Comparison of ENCODE assay signal across 31 cellular contexts in the genomic region with DNA sequence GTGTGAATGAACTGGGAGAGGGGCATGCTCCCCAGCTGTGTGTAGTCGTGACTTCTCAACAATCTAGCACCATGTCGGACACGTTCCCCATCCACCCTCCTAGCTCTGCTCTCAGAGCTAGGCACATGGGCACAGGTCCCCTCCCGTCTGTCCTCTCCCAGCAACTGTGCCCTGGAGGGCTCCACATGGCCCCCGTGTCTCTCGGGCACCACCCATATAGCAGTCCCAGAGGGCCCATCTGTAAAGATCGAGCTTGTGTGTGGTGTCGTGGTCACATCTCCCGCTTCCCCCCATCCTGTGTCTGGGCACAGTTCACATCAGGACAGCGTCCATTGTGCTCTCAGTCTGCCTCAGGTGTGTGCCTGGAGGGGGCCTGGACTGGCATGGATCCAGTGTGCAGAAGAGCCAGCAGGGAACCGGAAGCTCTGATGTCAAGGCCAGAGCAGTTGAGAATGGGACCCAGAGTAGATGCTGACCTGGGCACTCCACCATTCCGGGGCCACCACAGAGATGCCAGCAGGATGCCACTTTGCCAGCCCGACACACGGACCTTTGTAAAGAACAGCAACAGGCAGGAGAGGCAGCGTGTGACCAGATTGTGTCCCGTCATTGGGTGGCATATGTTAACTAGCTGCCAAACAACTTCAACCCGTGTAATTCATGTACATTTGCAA. TPM values are rescaled to one million over a fixed set of nuclear protein-coding genes. Genes with fewer than 3 reads are reported as not detected.
DNase-seq lines count a peak whose midpoint lies in the region; ATAC-seq and TF ChIP-seq lines count a peak whose summit lies in the region.
"Had no signal": no experiment of that assay in that cellular context is flagged by ENCODE, and none has a peak within 500 bp of the region (broad histone marks: within the 10 kb centered on the region; RNA-seq: fewer than 3 reads in every experiment).

No MANE protein-coding gene starts in this region.

- H2BK120ac ChIP-seq in IMR-90 (ENCODE audit: low read depth, low read length), result no peak overlapping the region

- intact Hi-C loops in MCF 10A (cut with micrococcal nuclease), result no loop called here
- intact Hi-C loops in mammary epithelial cell (cut with micrococcal nuclease), result no loop called here
- intact Hi-C loops in IMR-90 (cut with micrococcal nuclease), result no loop called here
- intact Hi-C loops in dendritic cell treated with granulocyte-macrophage colony-stimulating factor and Interleukin-4, amounts not matched to agents 40 ng/mL and 50 ng/mL, for 4 days (cut with micrococcal nuclease), result no loop called here

- peak overlapping the region; percentile 27 for H3K27ac Mint-ChIP-seq in MCF 10A (ENCODE audit: low read depth, unreplicated experiment)
- H3K27ac Mint-ChIP-seq in dendritic cell treated with granulocyte-macrophage colony-stimulating factor and Interleukin-4, amounts not matched to agents 40 ng/mL and 50 ng/mL, for 4 days, result peak overlapping the region; percentile 26
- peak overlapping the region; percentile 48 for H3K27ac Mint-ChIP-seq in stimulated activated naive B cell treated with anti-CD40 and anti-IgM and Interleukin-4, amounts not matched to agents 10 μg/mL and 1 μg/mL and 100 μg/mL, for 72 hours
- H3K27ac Mint-ChIP-seq: GM23338, memory B cell had no signal

- CTCF ChIA-PET in MCF 10A (lab: Yijun Ruan, JAX) (interaction anchor here (1.6 to 2.2 kb wide), 2 partner anchors 11 to 36 kb away, joined by 3 to 8 read pairs; no protein-coding TSS in a partner anchor), mammary epithelial cell (lab: Charles Lee; ENCODE audit: low non-redundant PET) (no interaction called here), IMR-90 (lab: Yijun Ruan, JAX) (no interaction called here)

- H3K9me1 ChIP-seq in IMR-90 (ENCODE audit: insufficient read depth, low read length), result no peaks in the 10 kb centered on the region

- no peak overlapping the region for H3K56ac ChIP-seq in IMR-90 (ENCODE audit: extremely low read depth, insufficient read depth, low read length)

- H3K14ac ChIP-seq in IMR-90 (replicated peaks; ENCODE audit: low read depth, low read length), result no peak overlapping the region

- H2BK15ac ChIP-seq in IMR-90 (ENCODE audit: low read depth, low read length), result no peak overlapping the region; the same call in 2 of the 3 replicates

- in situ Hi-C loops in mammary epithelial cell (cut with MboI; ENCODE audit: low sequenced_read_pairs in 2 of 2) (no loop called here), IMR-90 (cut with MboI; ENCODE audit: low sequenced_read_pairs) (no loop called here)

- H3K4me1 ChIP-seq in mammary epithelial cell (ENCODE audit: insufficient read depth, low read length) (peaks cover 13% of the 10 kb centered on the region), IMR-90 (ENCODE audit: control insufficient read depth, insufficient read depth, low read length) (peaks cover 2% of the 10 kb centered on the region; the same call in 1 of the 2 replicates)
- H3K4me1 ChIP-seq: prostate gland had no signal

- no peak overlapping the region for H4K91ac ChIP-seq in IMR-90 (ENCODE audit: insufficient read depth, low read depth, low read length)

- no peak overlapping the region for H2AK9ac ChIP-seq in IMR-90 (replicated peaks; ENCODE audit: low read depth, low read length, poor library complexity)

- POLR2A ChIA-PET in MCF 10A (lab: Yijun Ruan, JAX) (interaction anchor here (1.8 kb wide), 1 partner anchor 11 kb away, joined by 6 read pairs; no protein-coding TSS in a partner anchor), IMR-90 (lab: Charles Lee; ENCODE audit: unreplicated experiment) (no interaction called here)

- H3K9me3 ChIP-seq in mammary epithelial cell (replicated peaks; ENCODE audit: insufficient read depth, low read length), result no peaks in the 10 kb centered on the region
- peaks cover 27% of the 10 kb centered on the region for H3K9me3 ChIP-seq in IMR-90 (ENCODE audit: control insufficient read depth, insufficient read depth, low read length)
- H3K9me3 ChIP-seq: prostate gland, vagina had no signal

- no peak overlapping the region for H3K4me3 ChIP-seq in mammary epithelial cell (replicated peaks in 1 of 3; ENCODE audit: insufficient read depth in 1 of 3, low read depth in 2 of 3, low read length in 3 of 3)
- H3K4me3 ChIP-seq in IMR-90 (ENCODE audit: insufficient read depth, low read depth, low read length), result no peak overlapping the region
- H3K4me3 ChIP-seq: ascending aorta, GM23338, PC-9, prostate gland, sigmoid colon, tibial artery, vagina had no signal

- no peak for DNase-seq in MCF 10A (ENCODE audit: unreplicated experiment)
- no peak for DNase-seq in mammary epithelial cell
- no peak for DNase-seq in IMR-90
- DNase-seq in stimulated activated naive B cell treated with anti-CD40 and anti-IgM and Interleukin-4, amounts not matched to agents 10 μg/mL and 1 μg/mL and 100 μg/mL, for 72 hours, result no peak
- no peak for DNase-seq in NAMALWA (ENCODE audit: low spot score)
- DNase-seq: activated CD4-positive, alpha-beta T cell treated with anti-CD3 and anti-CD28 coated beads, Interleukin-2, amount 50 U/mL, for 48 hours; activated CD4-positive, CD25-positive, alpha-beta regulatory T cell treated with anti-CD3 and anti-CD28 coated beads, Interleukin-2, amount 50 U/mL, for 72 hours; activated CD8-positive, alpha-beta memory T cell treated with anti-CD3 and anti-CD28 coated beads, Interleukin-2, amount 50 U/mL, for 4 hours; COR-L47; effector memory CD4-positive, alpha-beta T cell; NCI-H1092 treated with DMSO at 0.1 percent for 48 hours; NCI-H1930; NCI-H526; nucleus accumbens; PC-9; stimulated activated CD4-positive, alpha-beta T cell treated with anti-CD3 and anti-CD28 coated beads, Interleukin-4, amount 100 ng/mL, for 1 hour; T-helper 2 cell had no signal

- dilution Hi-C loops in mammary epithelial cell (cut with HindIII; ENCODE audit: low sequenced_read_pairs), result no loop called here
- dilution Hi-C loops in IMR-90 (cut with HindIII; ENCODE audit: low sequenced_read_pairs, unreplicated experiment), result no loop called here

- H2AFZ ChIP-seq in mammary epithelial cell (ENCODE audit: low read depth, low read length) (no peak overlapping the region), IMR-90 (replicated peaks; ENCODE audit: low read length, poor library complexity) (no peak overlapping the region)
- H2AFZ ChIP-seq: GM23338, PC-9 had no signal

- no peak overlapping the region for H2BK20ac ChIP-seq in IMR-90 (ENCODE audit: low read depth, low read length)

- H3K9ac ChIP-seq in mammary epithelial cell (ENCODE audit: insufficient read depth, low read length) (no peak overlapping the region), IMR-90 (ENCODE audit: low read depth, low read length) (no peak overlapping the region)

- no peaks in the 10 kb centered on the region for H3K27me3 Mint-ChIP-seq in MCF 10A (ENCODE audit: insufficient read depth, unreplicated experiment)
- H3K27me3 Mint-ChIP-seq in dendritic cell treated with granulocyte-macrophage colony-stimulating factor and Interleukin-4, amounts not matched to agents 40 ng/mL and 50 ng/mL, for 4 days, result no peaks in the 10 kb centered on the region
- no peaks in the 10 kb centered on the region for H3K27me3 Mint-ChIP-seq in stimulated activated naive B cell treated with anti-CD40 and anti-IgM and Interleukin-4, amounts not matched to agents 10 μg/mL and 1 μg/mL and 100 μg/mL, for 72 hours
- H3K27me3 Mint-ChIP-seq: activated naive CD4-positive, alpha-beta T cell treated with anti-CD3 and anti-CD28 coated beads, Interleukin-2, amount 50 U/mL, for 24 hours; memory B cell had no signal

- TF ChIP-seq RAD21 in IMR-90 (IDR thresholded peaks at IDR 0.05; ENCODE audit: low read length), result no peak

- TF ChIP-seq CTCF in MCF 10A (IDR thresholded peaks at IDR 0.05; ENCODE audit: unreplicated experiment) (no peak), mammary epithelial cell (conservative IDR thresholded peaks at IDR 0.05 in 1 of 2, IDR thresholded peaks at IDR 0.05 in 1 of 2; ENCODE audit: extremely low read depth in 1 of 2, insufficient read depth in 1 of 2, low read depth in 1 of 2, low read length in 2 of 2) (no peak), IMR-90 (conservative IDR thresholded peaks at IDR 0.05; ENCODE audit: low read depth, low read length) (no peak)

- 95% methylated on average over 15 of the region's 17 CpGs for WGBS in mammary epithelial cell (ENCODE audit: low coverage, missing lambda C conversion rate)
- 94% methylated on average over 4 of the region's 17 CpGs; no CpG with 5 or more reads in 1 of the 2 experiments for WGBS in IMR-90 (ENCODE audit: extremely low coverage in 2 of 2, insufficient read length in 1 of 2), 2 experiments

- peaks cover 7% of the 10 kb centered on the region for H3K36me3 Mint-ChIP-seq in MCF 10A (ENCODE audit: insufficient read depth, unreplicated experiment)
- peaks cover 42% of the 10 kb centered on the region for H3K36me3 Mint-ChIP-seq in dendritic cell treated with granulocyte-macrophage colony-stimulating factor and Interleukin-4, amounts not matched to agents 40 ng/mL and 50 ng/mL, for 4 days (ENCODE audit: low read depth)
- peaks cover 47 to 67% of the 10 kb centered on the region in 2 donors for H3K36me3 Mint-ChIP-seq in stimulated activated naive B cell treated with anti-CD40 and anti-IgM and Interleukin-4, amounts not matched to agents 10 μg/mL and 1 μg/mL and 100 μg/mL, for 72 hours

- H4K20me1 ChIP-seq in mammary epithelial cell (ENCODE audit: insufficient read depth, low read length), result no peaks in the 10 kb centered on the region
- no peaks in the 10 kb centered on the region for H4K20me1 ChIP-seq in IMR-90 (ENCODE audit: insufficient read depth, low read length)

- no peaks in the 10 kb centered on the region for H3K36me3 ChIP-seq in mammary epithelial cell (ENCODE audit: insufficient read depth, low read length)
- H3K36me3 ChIP-seq in IMR-90 (ENCODE audit: control insufficient read depth, insufficient read depth, low read length), result peaks cover 37% of the 10 kb centered on the region
- H3K36me3 ChIP-seq: prostate gland had no signal

- no peak overlapping the region for H3K4me3 Mint-ChIP-seq in MCF 10A (ENCODE audit: unreplicated experiment)
- no peak overlapping the region for H3K4me3 Mint-ChIP-seq in dendritic cell treated with granulocyte-macrophage colony-stimulating factor and Interleukin-4, amounts not matched to agents 40 ng/mL and 50 ng/mL, for 4 days
- H3K4me3 Mint-ChIP-seq in stimulated activated naive B cell treated with anti-CD40 and anti-IgM and Interleukin-4, amounts not matched to agents 10 μg/mL and 1 μg/mL and 100 μg/mL, for 72 hours, result no peak overlapping the region
- H3K4me3 Mint-ChIP-seq: activated naive CD4-positive, alpha-beta T cell treated with anti-CD3 and anti-CD28 coated beads, Interleukin-2, amount 50 U/mL, for 24 hours; activated T-helper 1 cell treated with anti-CD3 and anti-CD28 coated beads, Interleukin-12 subunit alpha, Interleukin-12 subunit beta, Interleukin-2, Interleukin-4 antibody, amounts not matched to agents 30 ng/mL and 10 ng/mL and 1 ng/mL, durations not matched to agents 14 hours and 24 hours and 36 hours; GM23338; memory B cell had no signal

- no peak overlapping the region for H3K4ac ChIP-seq in IMR-90 (ENCODE audit: low read depth, low read length)

- no peak overlapping the region for H4K8ac ChIP-seq in IMR-90 (ENCODE audit: low read depth in 2 of 2, low read length in 2 of 2)

- H3K27ac ChIP-seq in mammary epithelial cell (ENCODE audit: insufficient read depth, low read depth, low read length) (no peak overlapping the region), IMR-90 (ENCODE audit: insufficient read depth, low read length) (no peak overlapping the region)
- H3K27ac ChIP-seq: ascending aorta, PC-9, prostate gland, sigmoid colon, tibial artery, vagina had no signal

- H3K23ac ChIP-seq in IMR-90 (ENCODE audit: low read depth, low read length), result no peak overlapping the region

- H3K27me3 ChIP-seq in mammary epithelial cell (ENCODE audit: insufficient read depth, low read length), result no peaks in the 10 kb centered on the region
- no peaks in the 10 kb centered on the region for H3K27me3 ChIP-seq in IMR-90 (ENCODE audit: control insufficient read depth, insufficient read depth, low read length)
- H3K27me3 ChIP-seq: ascending aorta, sigmoid colon, tibial artery, vagina had no signal

- BruUV-seq in MCF 10A (replicated peaks; lab: Mats Ljungman, UMichigan), result no TSS peak
- no TSS peak for BruUV-seq in mammary epithelial cell (replicated peaks; lab: Mats Ljungman, UMichigan)
- BruUV-seq in IMR-90 (replicated peaks; lab: Mats Ljungman, UMichigan), result no TSS peak

- no peak overlapping the region for H3K18ac ChIP-seq in IMR-90 (ENCODE audit: low read depth, low read length)

- H3K4me2 ChIP-seq in mammary epithelial cell (ENCODE audit: insufficient read depth, low read depth, low read length), result no peak overlapping the region
- H3K4me2 ChIP-seq in IMR-90 (ENCODE audit: low read depth, low read length), result no peak overlapping the region
- H3K4me2 ChIP-seq: GM23338, PC-9 had no signal

- H3K79me2 ChIP-seq in mammary epithelial cell (ENCODE audit: insufficient read depth, low read length), result no peaks in the 10 kb centered on the region

- H3K79me1 ChIP-seq in IMR-90 (ENCODE audit: low read depth in 1 of 2, low read length in 2 of 2), result no peaks in the 10 kb centered on the region

- no peak for TF ChIP-seq POLR2A in IMR-90 (IDR thresholded peaks at IDR 0.05; ENCODE audit: low read depth, low read length)

- no peak overlapping the region for H2BK5ac ChIP-seq in IMR-90 (ENCODE audit: low read depth, low read length, poor library complexity, severe bottlenecking)

- ATAC-seq in IMR-90 (ENCODE audit: low read depth), result no peak
- no peak for ATAC-seq in stimulated activated naive B cell treated with anti-CD40 and anti-IgM and Interleukin-4, amounts not matched to agents 10 μg/mL and 1 μg/mL and 100 μg/mL, for 72 hours (replicated peaks)
- ATAC-seq in HG03280 (IDR thresholded peaks at IDR 0.05; ENCODE audit: unreplicated experiment), result no peak
- ATAC-seq in GM19328 (IDR thresholded peaks at IDR 0.05; ENCODE audit: unreplicated experiment), result no peak
- ATAC-seq: GM23338, left lobe of liver, Right ventricle myocardium inferior had no signal

- peaks cover 17% of the 10 kb centered on the region for H3K4me1 Mint-ChIP-seq in MCF 10A (ENCODE audit: insufficient read depth, unreplicated experiment)
- peaks cover 63% of the 10 kb centered on the region for H3K4me1 Mint-ChIP-seq in dendritic cell treated with granulocyte-macrophage colony-stimulating factor and Interleukin-4, amounts not matched to agents 40 ng/mL and 50 ng/mL, for 4 days (ENCODE audit: low read depth)
- H3K4me1 Mint-ChIP-seq in stimulated activated naive B cell treated with anti-CD40 and anti-IgM and Interleukin-4, amounts not matched to agents 10 μg/mL and 1 μg/mL and 100 μg/mL, for 72 hours, result peaks cover 15 to 37% of the 10 kb centered on the region in 2 donors
- H3K4me1 Mint-ChIP-seq: GM23338 had no signal

- H4K5ac ChIP-seq in IMR-90 (ENCODE audit: low read depth, low read length), result no peak overlapping the region

- H3K9me3 Mint-ChIP-seq in MCF 10A (ENCODE audit: unreplicated experiment), result peaks cover 8% of the 10 kb centered on the region
- H3K9me3 Mint-ChIP-seq in dendritic cell treated with granulocyte-macrophage colony-stimulating factor and Interleukin-4, amounts not matched to agents 40 ng/mL and 50 ng/mL, for 4 days, result peaks cover 20% of the 10 kb centered on the region
- H3K9me3 Mint-ChIP-seq in stimulated activated naive B cell treated with anti-CD40 and anti-IgM and Interleukin-4, amounts not matched to agents 10 μg/mL and 1 μg/mL and 100 μg/mL, for 72 hours, result peaks cover 12 to 13% of the 10 kb centered on the region in 2 donors

- peak overlapping the region; percentile 35; the same call in 1 of the 2 replicates for H2AK5ac ChIP-seq in IMR-90 (ENCODE audit: low read depth, low read length)

RNA-seq across cellular contexts. Expression of gene MARF1, which starts 55.7 kb away (rescaled TPM):
- total RNA-seq in MCF 10A (2022) (48.1 and 56.2 TPM in 2 replicates), mammary epithelial cell (10 to 100 TPM; 17.0 to 36.4 TPM), IMR-90 (2012; rRNA removed) (7.8 and 9.0 TPM in 2 replicates)
- polyA plus RNA-seq in mammary epithelial cell (7.6 TPM), IMR-90 (2012; rRNA removed) (11.5 and 12.9 TPM in 2 replicates)
- polyA minus RNA-seq in mammary epithelial cell, result 41.3 TPM
- polyA plus RNA-seq in IMR-90 (2012; cell fraction: cytosol; rRNA removed), result 4.4 and 6.7 TPM in 2 replicates
- 13.5 and 38.8 TPM in 2 replicates for polyA plus RNA-seq in IMR-90 (2012; cell fraction: nucleus; rRNA removed; ENCODE audit: low replicate concordance)
